ENCODE assay signal across 10 cellular contexts in the genomic region with DNA sequence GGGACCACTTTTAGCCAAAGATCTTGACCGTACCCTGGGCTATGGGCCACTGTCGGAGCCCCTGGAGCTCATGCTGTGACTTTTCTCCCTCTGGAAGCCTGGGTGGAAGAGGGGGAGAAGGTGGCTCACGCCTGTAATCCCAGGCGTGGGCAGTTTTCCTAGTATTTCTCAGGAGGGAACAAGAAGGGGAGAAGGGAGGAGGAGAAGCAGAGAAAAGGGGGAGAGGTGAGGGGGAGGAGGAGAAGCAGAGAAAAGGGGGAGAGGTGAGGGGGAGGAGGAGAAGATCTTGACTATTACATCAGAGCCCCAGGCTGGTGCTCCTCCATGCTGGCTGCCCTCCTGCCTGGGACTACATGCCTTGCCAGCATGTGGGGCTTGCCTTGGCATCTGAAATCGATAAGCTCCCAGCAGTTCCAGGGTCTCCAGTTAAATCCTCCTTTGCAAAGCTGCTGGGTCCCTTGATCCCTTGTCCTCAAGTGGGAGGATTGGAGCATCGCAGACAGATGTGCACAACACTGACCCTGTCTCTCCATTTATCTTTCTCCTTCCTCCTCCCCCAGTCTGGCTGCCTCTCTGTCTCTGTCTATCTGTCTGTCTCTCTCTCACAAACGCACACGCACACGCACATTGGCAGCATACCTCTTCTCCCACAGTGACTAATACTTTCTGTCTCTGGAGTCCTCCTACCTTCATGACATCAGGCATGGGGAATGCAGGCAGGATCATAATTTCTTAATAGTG. TPM values are rescaled to one million over a fixed set of nuclear protein-coding genes. Genes with fewer than 3 reads are reported as not detected.
DNase-seq lines count a peak whose midpoint lies in the region; ATAC-seq and TF ChIP-seq lines count a peak whose summit lies in the region.
"Had no signal": no experiment of that assay in that cellular context is flagged by ENCODE, and none has a peak within 500 bp of the region (broad histone marks: within the 10 kb centered on the region; RNA-seq: fewer than 3 reads in every experiment).

No MANE protein-coding gene starts in this region.

- TF ChIP-seq CTCF in foreskin fibroblast (IDR thresholded peaks at IDR 0.05; ENCODE audit: low read depth, low read length) = no peak

- DNase-seq in Daoy (ENCODE audit: low read depth) (peak; percentile 91), foreskin fibroblast (peak; percentile 64 to 76), putamen (ENCODE audit: low spot score) (peak; percentile 70), NCI-H1092 treated with DMSO at 0.1 percent for 48 hours (lab: John Stamatoyannopoulos, UW) (no peak), erythroblast (lab: John Stamatoyannopoulos, UW) (no peak)
- DNase-seq: activated T-cell treated with anti-CD3 and anti-CD28 coated beads, Interleukin-2, amount 50 U/mL, for 48 hours; NCI-H69 had no signal

- peak; percentile 96 for ATAC-seq in SK-N-SH treated with all-trans-retinoic acid at 6 μM for 48 hours
- no peak for ATAC-seq in HG03196 (IDR thresholded peaks at IDR 0.05; ENCODE audit: unreplicated experiment)
- ATAC-seq in GM18867 (IDR thresholded peaks at IDR 0.05; ENCODE audit: unreplicated experiment) = no peak

- no peak for TF ChIP-seq POLR2A in erythroblast (IDR thresholded peaks at IDR 0.05; ENCODE audit: low read length)

- no peak overlapping the region for H3K4me3 ChIP-seq in foreskin fibroblast (ENCODE audit: low read depth in 1 of 2, low read length in 2 of 2)

TF ChIP-seq in SK-N-SH treated with all-trans-retinoic acid at 6 μM for 48 hours, 23 proteins besides CTCF, POLR2A, EP300 and RAD21:
- TF ChIP-seq ZC3H10 (CRISPR knock-in tag; IDR thresholded peaks at IDR 0.05) (no peak), GLIS3 (CRISPR knock-in tag; IDR thresholded peaks at IDR 0.05) (no peak), ARNTL (CRISPR knock-in tag; IDR thresholded peaks at IDR 0.05; ENCODE audit: borderline replicate concordance, low read depth) (no peak), TOX (CRISPR knock-in tag; IDR thresholded peaks at IDR 0.05; ENCODE audit: borderline replicate concordance) (0 out of 2 replicates have a peak, but pooled peaks have one; percentile 42), ZNF565 (CRISPR knock-in tag; conservative IDR thresholded peaks at IDR 0.05; ENCODE audit: low read depth) (no peak), PPARA (CRISPR knock-in tag; IDR thresholded peaks at IDR 0.05; ENCODE audit: borderline replicate concordance) (no peak), ISL1 (CRISPR knock-in tag; IDR thresholded peaks at IDR 0.05) (peak; percentile 69), ZNF8 (CRISPR knock-in tag; IDR thresholded peaks at IDR 0.05) (no peak), ZFP3 (CRISPR knock-in tag; IDR thresholded peaks at IDR 0.05) (0 out of 2 replicates have a peak, but pooled peaks have one; percentile 53), CSDC2 (CRISPR knock-in tag; IDR thresholded peaks at IDR 0.05) (peak; percentile 36; the same call in 1 of the 2 replicates), ZFP30 (CRISPR knock-in tag; IDR thresholded peaks at IDR 0.05) (no peak), ESRRG (CRISPR knock-in tag; IDR thresholded peaks at IDR 0.05) (no peak)
- TF ChIP-seq, protein P1, sequence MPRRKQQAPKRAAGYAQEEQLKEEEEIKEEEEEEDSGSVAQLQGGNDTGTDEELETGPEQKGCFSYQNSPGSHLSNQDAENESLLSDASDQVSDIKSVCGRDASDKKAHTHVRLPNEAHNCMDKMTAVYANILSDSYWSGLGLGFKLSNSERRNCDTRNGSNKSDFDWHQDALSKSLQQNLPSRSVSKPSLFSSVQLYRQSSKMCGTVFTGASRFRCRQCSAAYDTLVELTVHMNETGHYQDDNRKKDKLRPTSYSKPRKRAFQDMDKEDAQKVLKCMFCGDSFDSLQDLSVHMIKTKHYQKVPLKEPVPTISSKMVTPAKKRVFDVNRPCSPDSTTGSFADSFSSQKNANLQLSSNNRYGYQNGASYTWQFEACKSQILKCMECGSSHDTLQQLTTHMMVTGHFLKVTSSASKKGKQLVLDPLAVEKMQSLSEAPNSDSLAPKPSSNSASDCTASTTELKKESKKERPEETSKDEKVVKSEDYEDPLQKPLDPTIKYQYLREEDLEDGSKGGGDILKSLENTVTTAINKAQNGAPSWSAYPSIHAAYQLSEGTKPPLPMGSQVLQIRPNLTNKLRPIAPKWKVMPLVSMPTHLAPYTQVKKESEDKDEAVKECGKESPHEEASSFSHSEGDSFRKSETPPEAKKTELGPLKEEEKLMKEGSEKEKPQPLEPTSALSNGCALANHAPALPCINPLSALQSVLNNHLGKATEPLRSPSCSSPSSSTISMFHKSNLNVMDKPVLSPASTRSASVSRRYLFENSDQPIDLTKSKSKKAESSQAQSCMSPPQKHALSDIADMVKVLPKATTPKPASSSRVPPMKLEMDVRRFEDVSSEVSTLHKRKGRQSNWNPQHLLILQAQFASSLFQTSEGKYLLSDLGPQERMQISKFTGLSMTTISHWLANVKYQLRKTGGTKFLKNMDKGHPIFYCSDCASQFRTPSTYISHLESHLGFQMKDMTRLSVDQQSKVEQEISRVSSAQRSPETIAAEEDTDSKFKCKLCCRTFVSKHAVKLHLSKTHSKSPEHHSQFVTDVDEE (CRISPR knock-in tag; IDR thresholded peaks at IDR 0.05) = no peak
- TF ChIP-seq, protein P2, sequence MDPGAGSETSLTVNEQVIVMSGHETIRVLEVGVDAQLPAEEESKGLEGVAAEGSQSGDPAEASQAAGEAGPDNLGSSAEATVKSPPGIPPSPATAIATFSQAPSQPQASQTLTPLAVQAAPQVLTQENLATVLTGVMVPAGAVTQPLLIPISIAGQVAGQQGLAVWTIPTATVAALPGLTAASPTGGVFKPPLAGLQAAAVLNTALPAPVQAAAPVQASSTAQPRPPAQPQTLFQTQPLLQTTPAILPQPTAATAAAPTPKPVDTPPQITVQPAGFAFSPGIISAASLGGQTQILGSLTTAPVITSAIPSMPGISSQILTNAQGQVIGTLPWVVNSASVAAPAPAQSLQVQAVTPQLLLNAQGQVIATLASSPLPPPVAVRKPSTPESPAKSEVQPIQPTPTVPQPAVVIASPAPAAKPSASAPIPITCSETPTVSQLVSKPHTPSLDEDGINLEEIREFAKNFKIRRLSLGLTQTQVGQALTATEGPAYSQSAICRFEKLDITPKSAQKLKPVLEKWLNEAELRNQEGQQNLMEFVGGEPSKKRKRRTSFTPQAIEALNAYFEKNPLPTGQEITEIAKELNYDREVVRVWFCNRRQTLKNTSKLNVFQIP (CRISPR knock-in tag; IDR thresholded peaks at IDR 0.05; ENCODE audit: borderline replicate concordance, low read depth) = 0 out of 2 replicates have a peak, but pooled peaks have one; percentile 10
- TF ChIP-seq, protein P3, sequence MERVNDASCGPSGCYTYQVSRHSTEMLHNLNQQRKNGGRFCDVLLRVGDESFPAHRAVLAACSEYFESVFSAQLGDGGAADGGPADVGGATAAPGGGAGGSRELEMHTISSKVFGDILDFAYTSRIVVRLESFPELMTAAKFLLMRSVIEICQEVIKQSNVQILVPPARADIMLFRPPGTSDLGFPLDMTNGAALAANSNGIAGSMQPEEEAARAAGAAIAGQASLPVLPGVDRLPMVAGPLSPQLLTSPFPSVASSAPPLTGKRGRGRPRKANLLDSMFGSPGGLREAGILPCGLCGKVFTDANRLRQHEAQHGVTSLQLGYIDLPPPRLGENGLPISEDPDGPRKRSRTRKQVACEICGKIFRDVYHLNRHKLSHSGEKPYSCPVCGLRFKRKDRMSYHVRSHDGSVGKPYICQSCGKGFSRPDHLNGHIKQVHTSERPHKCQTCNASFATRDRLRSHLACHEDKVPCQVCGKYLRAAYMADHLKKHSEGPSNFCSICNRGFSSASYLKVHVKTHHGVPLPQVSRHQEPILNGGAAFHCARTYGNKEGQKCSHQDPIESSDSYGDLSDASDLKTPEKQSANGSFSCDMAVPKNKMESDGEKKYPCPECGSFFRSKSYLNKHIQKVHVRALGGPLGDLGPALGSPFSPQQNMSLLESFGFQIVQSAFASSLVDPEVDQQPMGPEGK (CRISPR knock-in tag; IDR thresholded peaks at IDR 0.05; ENCODE audit: borderline replicate concordance) = peak; percentile 64
- TF ChIP-seq, protein P4, sequence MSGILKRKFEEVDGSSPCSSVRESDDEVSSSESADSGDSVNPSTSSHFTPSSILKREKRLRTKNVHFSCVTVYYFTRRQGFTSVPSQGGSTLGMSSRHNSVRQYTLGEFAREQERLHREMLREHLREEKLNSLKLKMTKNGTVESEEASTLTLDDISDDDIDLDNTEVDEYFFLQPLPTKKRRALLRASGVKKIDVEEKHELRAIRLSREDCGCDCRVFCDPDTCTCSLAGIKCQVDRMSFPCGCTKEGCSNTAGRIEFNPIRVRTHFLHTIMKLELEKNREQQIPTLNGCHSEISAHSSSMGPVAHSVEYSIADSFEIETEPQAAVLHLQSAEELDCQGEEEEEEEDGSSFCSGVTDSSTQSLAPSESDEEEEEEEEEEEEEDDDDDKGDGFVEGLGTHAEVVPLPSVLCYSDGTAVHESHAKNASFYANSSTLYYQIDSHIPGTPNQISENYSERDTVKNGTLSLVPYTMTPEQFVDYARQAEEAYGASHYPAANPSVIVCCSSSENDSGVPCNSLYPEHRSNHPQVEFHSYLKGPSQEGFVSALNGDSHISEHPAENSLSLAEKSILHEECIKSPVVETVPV (CRISPR knock-in tag; IDR thresholded peaks at IDR 0.05) = no peak
- TF ChIP-seq, protein P5, sequence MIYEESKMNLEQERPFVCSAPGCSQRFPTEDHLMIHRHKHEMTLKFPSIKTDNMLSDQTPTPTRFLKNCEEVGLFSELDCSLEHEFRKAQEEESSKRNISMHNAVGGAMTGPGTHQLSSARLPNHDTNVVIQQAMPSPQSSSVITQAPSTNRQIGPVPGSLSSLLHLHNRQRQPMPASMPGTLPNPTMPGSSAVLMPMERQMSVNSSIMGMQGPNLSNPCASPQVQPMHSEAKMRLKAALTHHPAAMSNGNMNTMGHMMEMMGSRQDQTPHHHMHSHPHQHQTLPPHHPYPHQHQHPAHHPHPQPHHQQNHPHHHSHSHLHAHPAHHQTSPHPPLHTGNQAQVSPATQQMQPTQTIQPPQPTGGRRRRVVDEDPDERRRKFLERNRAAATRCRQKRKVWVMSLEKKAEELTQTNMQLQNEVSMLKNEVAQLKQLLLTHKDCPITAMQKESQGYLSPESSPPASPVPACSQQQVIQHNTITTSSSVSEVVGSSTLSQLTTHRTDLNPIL (CRISPR knock-in tag; IDR thresholded peaks at IDR 0.05; ENCODE audit: low read depth) = peak; percentile 67; the same call in 1 of the 2 replicates

RNA-seq across cellular contexts. Expression of a gene that starts 41.6 kb away (rescaled TPM):
- total RNA-seq in Daoy (2014; rRNA removed; shearing (Covaris generic)) = 12.3 and 14.8 TPM in 2 replicates

RNA-seq across cellular contexts. Expression of a gene that starts 44.4 kb away (rescaled TPM):
- total RNA-seq in Daoy (2014; rRNA removed; shearing (Covaris generic)) = 0.34 and 0.68 TPM in 2 replicates

Comparison
In these comparisons a context has a peak if more than half of its experiments do, and no peak if none do; other contexts are left out.
1. DNase-seq: peak in Daoy (single experiment), foreskin fibroblast (2 of 2) and putamen (single experiment); none in NCI-H1092 treated with DMSO at 0.1 percent for 48 hours (single experiment) and erythroblast (0 of 2).